Comparison of ENCODE assay signal across 20 cellular contexts in genomic region chr21:29581393-29581792, GRCh38.
DNase-seq lines count a peak whose midpoint lies in the region; ATAC-seq, FAIRE-seq and TF ChIP-seq lines count a peak whose summit lies in the region.
"Had no signal": no experiment of that assay in that cellular context is flagged by ENCODE, and none has a peak within 500 bp of the region (broad histone marks: within the 10 kb centered on the region; RNA-seq: fewer than 3 reads in every experiment).

No MANE protein-coding gene starts in this region.

- 68 to 69% methylated on average over 5 of the region's 5 CpGs for WGBS in pancreas, 2 donors

- no peak for TF ChIP-seq CTCF in Caco-2 (IDR thresholded peaks at IDR 0.05; ENCODE audit: insufficient read depth in 1 of 2, low read depth in 1 of 2, low read length in 1 of 2, severe bottlenecking in 1 of 2, unreplicated experiment in 1 of 2)
- no peak for TF ChIP-seq CTCF in GM23338 (conservative IDR thresholded peaks at IDR 0.05; ENCODE audit: low read depth in 2 of 2)
- TF ChIP-seq CTCF in nephron (IDR thresholded peaks at IDR 0.05; ENCODE audit: unreplicated experiment in 3 of 3): no peak
- no peak for TF ChIP-seq CTCF in pancreas (IDR thresholded peaks at IDR 0.05)
- TF ChIP-seq CTCF in CD4-positive, alpha-beta T cell (IDR thresholded peaks at IDR 0.05): no peak
- no peak for TF ChIP-seq CTCF in chondrocyte (IDR thresholded peaks at IDR 0.05)

- H3K27ac ChIP-seq in GM23338 (ENCODE audit: low read depth) (no peak overlapping the region), duodenal mucosa (ENCODE audit: low read depth, low read length) (no peak overlapping the region), pancreas (no peak overlapping the region)
- H3K27ac ChIP-seq in CD4-positive, alpha-beta T cell (ENCODE audit: low read depth, low read length): no peak overlapping the region
- H3K27ac ChIP-seq: A549, C4-2B had no signal

- H3K9me3 ChIP-seq in Caco-2 (no peaks in the 10 kb centered on the region), duodenal mucosa (ENCODE audit: control insufficient read depth in 1 of 2, low read length in 2 of 2) (no peaks in the 10 kb centered on the region), pancreas (no peaks in the 10 kb centered on the region)
- H3K9me3 ChIP-seq in CD4-positive, alpha-beta T cell (ENCODE audit: control insufficient read depth, low read length): no peaks in the 10 kb centered on the region
- H3K9me3 ChIP-seq: A549, BE2C had no signal

- H2AFZ ChIP-seq in GM23338: no peak overlapping the region

- CTCF ChIA-PET in Caco-2 (lab: Charles Lee): no interaction called here
- CTCF ChIA-PET in CD4-positive, alpha-beta T cell (lab: Charles Lee): no interaction called here

- ATAC-seq in GM23338 (no peak), pancreas (no peak)
- ATAC-seq in CD4-positive, alpha-beta T cell (ENCODE audit: poor library complexity): no peak
- ATAC-seq: A549; CD8-positive, alpha-beta T cell; HCT116 had no signal

- H3K9me3 Mint-ChIP-seq in Caco-2 (ENCODE audit: unreplicated experiment) (no peaks in the 10 kb centered on the region), GM23338 (no peaks in the 10 kb centered on the region), nephron (no peaks in the 10 kb centered on the region), chondrocyte (ENCODE audit: low read depth) (no peaks in the 10 kb centered on the region)
- no peaks in the 10 kb centered on the region for H3K9me3 Mint-ChIP-seq in CD4-positive, alpha-beta T cell
- H3K9me3 Mint-ChIP-seq: CD8-positive, alpha-beta T cell had no signal

- POLR2A ChIA-PET in Caco-2 (lab: Charles Lee): no interaction called here
- POLR2A ChIA-PET in CD4-positive, alpha-beta T cell (lab: Charles Lee): no interaction called here

- H3K27me3 Mint-ChIP-seq in Caco-2 (ENCODE audit: insufficient read depth, unreplicated experiment) (no peaks in the 10 kb centered on the region), GM23338 (ENCODE audit: insufficient read depth, low read depth, poor library complexity) (no peaks in the 10 kb centered on the region), nephron (ENCODE audit: low read depth) (no peaks in the 10 kb centered on the region), chondrocyte (ENCODE audit: low read depth) (no peaks in the 10 kb centered on the region)
- no peaks in the 10 kb centered on the region for H3K27me3 Mint-ChIP-seq in CD4-positive, alpha-beta T cell

- no peaks in the 10 kb centered on the region for H3F3A ChIP-seq in GM23338 (replicated peaks; ENCODE audit: low read depth)

- H3K4me3 Mint-ChIP-seq in Caco-2 (ENCODE audit: unreplicated experiment): no peak overlapping the region
- H3K4me3 Mint-ChIP-seq in GM23338: no peak overlapping the region
- H3K4me3 Mint-ChIP-seq in nephron: no peak overlapping the region
- H3K4me3 Mint-ChIP-seq in CD4-positive, alpha-beta T cell: no peak overlapping the region
- no peak overlapping the region for H3K4me3 Mint-ChIP-seq in chondrocyte (ENCODE audit: unreplicated experiment)
- H3K4me3 Mint-ChIP-seq: CD8-positive, alpha-beta T cell had no signal

- H4K20me1 ChIP-seq in GM23338 (replicated peaks; ENCODE audit: insufficient read depth): no peaks in the 10 kb centered on the region

- H3K4me2 ChIP-seq in GM23338: no peak overlapping the region
- H3K4me2 ChIP-seq: A549 had no signal

- no TSS peak for BruUV-seq in Caco-2 (replicated peaks; lab: Mats Ljungman, UMichigan)

- H3K9ac ChIP-seq in duodenal mucosa (ENCODE audit: low read depth in 1 of 2, low read length in 2 of 2): no peak overlapping the region

- H3K4me1 Mint-ChIP-seq in Caco-2 (ENCODE audit: low read depth, unreplicated experiment) (peaks cover 10% of the 10 kb centered on the region), GM23338 (no peaks in the 10 kb centered on the region), nephron (peaks cover 5% of the 10 kb centered on the region), chondrocyte (ENCODE audit: low read depth) (peaks cover 7% of the 10 kb centered on the region)
- no peaks in the 10 kb centered on the region for H3K4me1 Mint-ChIP-seq in CD4-positive, alpha-beta T cell (ENCODE audit: low read depth)

- peaks cover 26% of the 10 kb centered on the region for H3K4me1 ChIP-seq in Caco-2
- no peaks in the 10 kb centered on the region for H3K4me1 ChIP-seq in GM23338 (ENCODE audit: insufficient read depth)
- peaks cover 4 to 17% of the 10 kb centered on the region in 2 donors for H3K4me1 ChIP-seq in duodenal mucosa (ENCODE audit: control insufficient read depth in 1 of 2, insufficient read depth in 2 of 2, low read length in 2 of 2)
- peaks cover 0 to 5% (median 0%) of the 10 kb centered on the region in 3 donors for H3K4me1 ChIP-seq in pancreas
- H3K4me1 ChIP-seq: A549, BE2C had no signal

- intact Hi-C loops in Caco-2 (cut with micrococcal nuclease; ENCODE audit: unreplicated experiment) (loop anchor here (2.0 kb wide), 1 partner anchor 89 kb away; no protein-coding TSS in a partner anchor), pancreas (cut with DNase I) (no loop called here)
- intact Hi-C loops in CD4-positive, alpha-beta T cell (cut with DNase I, micrococcal nuclease): no loop called here

- H3K79me2 ChIP-seq in GM23338 (replicated peaks; ENCODE audit: insufficient read depth): no peaks in the 10 kb centered on the region

- H3K4me3 ChIP-seq in Caco-2 (ENCODE audit: low read depth, low read length) (no peak overlapping the region), GM23338 (no peak overlapping the region), duodenal mucosa (ENCODE audit: low read depth in 1 of 2, low read length in 2 of 2) (peak overlapping the region; percentile 56 to 65), pancreas (no peak overlapping the region)
- H3K4me3 ChIP-seq: A549 had no signal

- peak; percentile 27 to 32 for DNase-seq in Caco-2
- DNase-seq in GM23338 (ENCODE audit: low spot score): no peak
- DNase-seq in pancreas: no peak
- no peak for DNase-seq in CD4-positive, alpha-beta T cell
- DNase-seq in chondrocyte (ENCODE audit: low spot score): no peak
- no peak for DNase-seq in HuH-7 (ENCODE audit: low spot score)
- DNase-seq: BE2C; CD8-positive, alpha-beta T cell; COR-L47; DND-41; GDM1; KBM-7 had no signal

- FAIRE-seq in pancreas (lab: Jason Lieb, UNC): no peak
- FAIRE-seq: A549, GM12892, GM19239, H54 had no signal

- no peaks in the 10 kb centered on the region for H3K36me3 ChIP-seq in Caco-2 (ENCODE audit: control insufficient read depth, insufficient read depth, low read length)
- no peaks in the 10 kb centered on the region for H3K36me3 ChIP-seq in GM23338 (ENCODE audit: insufficient read depth)
- no peaks in the 10 kb centered on the region for H3K36me3 ChIP-seq in duodenal mucosa (ENCODE audit: control insufficient read depth in 1 of 2, insufficient read depth in 2 of 2, low read length in 2 of 2)
- no peaks in the 10 kb centered on the region for H3K36me3 ChIP-seq in pancreas
- H3K36me3 ChIP-seq: BE2C had no signal

- H3K27ac Mint-ChIP-seq in Caco-2 (ENCODE audit: unreplicated experiment) (no peak overlapping the region), GM23338 (peak overlapping the region; percentile 57; the same call in 1 of the 2 replicates), nephron (peak overlapping the region; percentile 17 to 93 (median 84)), chondrocyte (ENCODE audit: unreplicated experiment) (no peak overlapping the region)
- H3K27ac Mint-ChIP-seq in CD4-positive, alpha-beta T cell: no peak overlapping the region
- H3K27ac Mint-ChIP-seq: CD8-positive, alpha-beta T cell had no signal

- H3K9me2 ChIP-seq in GM23338 (ENCODE audit: insufficient read depth): peaks cover 5% of the 10 kb centered on the region; the same call in 1 of the 2 replicates

- H3K36me3 Mint-ChIP-seq in Caco-2 (ENCODE audit: insufficient read depth, unreplicated experiment) (no peaks in the 10 kb centered on the region), GM23338 (ENCODE audit: low read depth) (no peaks in the 10 kb centered on the region), nephron (ENCODE audit: low read depth) (no peaks in the 10 kb centered on the region), chondrocyte (ENCODE audit: low read depth) (no peaks in the 10 kb centered on the region)
- H3K36me3 Mint-ChIP-seq in CD4-positive, alpha-beta T cell (ENCODE audit: low read depth): no peaks in the 10 kb centered on the region
- H3K36me3 Mint-ChIP-seq: CD8-positive, alpha-beta T cell had no signal

- H3K27me3 ChIP-seq in Caco-2 (replicated peaks; ENCODE audit: control insufficient read depth, insufficient read depth, low read length) (no peaks in the 10 kb centered on the region), GM23338 (ENCODE audit: insufficient read depth) (no peaks in the 10 kb centered on the region), duodenal mucosa (ENCODE audit: control insufficient read depth in 1 of 2, insufficient read depth in 2 of 2, low read length in 2 of 2) (no peaks in the 10 kb centered on the region), pancreas (no peaks in the 10 kb centered on the region)
- no peaks in the 10 kb centered on the region for H3K27me3 ChIP-seq in CD4-positive, alpha-beta T cell (ENCODE audit: control insufficient read depth, insufficient read depth, low read length)

TF ChIP-seq in GM23338, 12 proteins besides CTCF, POLR2A, EP300 and RAD21 (continues in another document):
- TF ChIP-seq, protein P1, sequence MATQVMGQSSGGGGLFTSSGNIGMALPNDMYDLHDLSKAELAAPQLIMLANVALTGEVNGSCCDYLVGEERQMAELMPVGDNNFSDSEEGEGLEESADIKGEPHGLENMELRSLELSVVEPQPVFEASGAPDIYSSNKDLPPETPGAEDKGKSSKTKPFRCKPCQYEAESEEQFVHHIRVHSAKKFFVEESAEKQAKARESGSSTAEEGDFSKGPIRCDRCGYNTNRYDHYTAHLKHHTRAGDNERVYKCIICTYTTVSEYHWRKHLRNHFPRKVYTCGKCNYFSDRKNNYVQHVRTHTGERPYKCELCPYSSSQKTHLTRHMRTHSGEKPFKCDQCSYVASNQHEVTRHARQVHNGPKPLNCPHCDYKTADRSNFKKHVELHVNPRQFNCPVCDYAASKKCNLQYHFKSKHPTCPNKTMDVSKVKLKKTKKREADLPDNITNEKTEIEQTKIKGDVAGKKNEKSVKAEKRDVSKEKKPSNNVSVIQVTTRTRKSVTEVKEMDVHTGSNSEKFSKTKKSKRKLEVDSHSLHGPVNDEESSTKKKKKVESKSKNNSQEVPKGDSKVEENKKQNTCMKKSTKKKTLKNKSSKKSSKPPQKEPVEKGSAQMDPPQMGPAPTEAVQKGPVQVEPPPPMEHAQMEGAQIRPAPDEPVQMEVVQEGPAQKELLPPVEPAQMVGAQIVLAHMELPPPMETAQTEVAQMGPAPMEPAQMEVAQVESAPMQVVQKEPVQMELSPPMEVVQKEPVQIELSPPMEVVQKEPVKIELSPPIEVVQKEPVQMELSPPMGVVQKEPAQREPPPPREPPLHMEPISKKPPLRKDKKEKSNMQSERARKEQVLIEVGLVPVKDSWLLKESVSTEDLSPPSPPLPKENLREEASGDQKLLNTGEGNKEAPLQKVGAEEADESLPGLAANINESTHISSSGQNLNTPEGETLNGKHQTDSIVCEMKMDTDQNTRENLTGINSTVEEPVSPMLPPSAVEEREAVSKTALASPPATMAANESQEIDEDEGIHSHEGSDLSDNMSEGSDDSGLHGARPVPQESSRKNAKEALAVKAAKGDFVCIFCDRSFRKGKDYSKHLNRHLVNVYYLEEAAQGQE (IDR thresholded peaks at IDR 0.05; ENCODE audit: unreplicated experiment): no peak

Comparison
In these comparisons a context has a peak if more than half of its experiments do, and no peak if none do; other contexts are left out.
1. DNase-seq: peak in Caco-2 (2 of 2); none in GM23338 (single experiment), pancreas (0 of 6), CD4-positive, alpha-beta T cell (0 of 10), chondrocyte (single experiment) and HuH-7 (single experiment).
2. H3K4me3 ChIP-seq: peak in duodenal mucosa (2 of 2); none in Caco-2 (single experiment), GM23338 (single experiment) and pancreas (0 of 4).
3. H3K27ac Mint-ChIP-seq: peak in GM23338 (single experiment) and nephron (3 of 3); none in Caco-2 (single experiment), CD4-positive, alpha-beta T cell (single experiment) and chondrocyte (single experiment).